9 cellular contexts compared by ENCODE assay signal in genomic region chr9:133346021-133346713, GRCh38. TPM values are rescaled to one million over a fixed set of nuclear protein-coding genes. Genes with fewer than 3 reads are reported as not detected.
A peak's percentile ranks its signal among the peaks of the same experiment; 100 is the strongest.
DNase-seq lines count a peak whose midpoint lies in the region; ATAC-seq and TF ChIP-seq lines count a peak whose summit lies in the region.
"Had no signal": no experiment of that assay in that cellular context is flagged by ENCODE, and none has a peak within 500 bp of the region (broad histone marks: within the 10 kb centered on the region; RNA-seq: fewer than 3 reads in every experiment).

No MANE protein-coding gene starts in this region.

- TF ChIP-seq EP300 in esophagus muscularis mucosa (IDR thresholded peaks at IDR 0.05) (no peak), sigmoid colon (IDR thresholded peaks at IDR 0.05) (no peak)

- no peak for TF ChIP-seq CTCF in GM12865 (IDR thresholded peaks at IDR 0.05; ENCODE audit: insufficient read depth, low read depth, low read length, missing control alignments)
- TF ChIP-seq CTCF in RWPE1 (conservative IDR thresholded peaks at IDR 0.05; ENCODE audit: low read depth): no peak
- no peak for TF ChIP-seq CTCF in esophagus muscularis mucosa (IDR thresholded peaks at IDR 0.05)
- TF ChIP-seq CTCF in sigmoid colon (IDR thresholded peaks at IDR 0.05): no peak

- no peaks in the 10 kb centered on the region for H3K9me3 ChIP-seq in esophagus muscularis mucosa
- H3K9me3 ChIP-seq in sigmoid colon: no peaks in the 10 kb centered on the region

- H3K27ac ChIP-seq in RWPE1 (peak overlapping the region; percentile 93), esophagus muscularis mucosa (replicated peaks in 1 of 4) (peak overlapping the region; percentile 90 to 96 (median 94)), sigmoid colon (peak overlapping the region; percentile 90 to 93 (median 92))

- H3K27me3 ChIP-seq in esophagus muscularis mucosa (no peaks in the 10 kb centered on the region), sigmoid colon (no peaks in the 10 kb centered on the region)

- TF ChIP-seq POLR2A in esophagus muscularis mucosa (IDR thresholded peaks at IDR 0.05; ENCODE audit: low read depth) (no peak), sigmoid colon (IDR thresholded peaks at IDR 0.05) (no peak)

- H3K36me3 ChIP-seq in esophagus muscularis mucosa (peaks cover 47 to 77% (median 73%) of the 10 kb centered on the region in 4 donors), sigmoid colon (peaks cover 46 to 69% (median 57%) of the 10 kb centered on the region in 4 donors)

- in situ Hi-C loops in ACHN (cut with HindIII; ENCODE audit: low pct_ligation_motif_present, low pct_unique_long_range_greater_than_20kb, low sequenced_read_pairs): no loop called here

- DNase-seq in GM12865 (ENCODE audit: low read depth) (no peak), RWPE1 (ENCODE audit: low spot score) (no peak), esophagus muscularis mucosa (ENCODE audit: extremely low spot score) (no peak), sigmoid colon (no peak), ACHN (no peak), SW480 (ENCODE audit: low spot score) (no peak)
- no peak for DNase-seq in stimulated activated CD4-positive, alpha-beta T cell treated with anti-CD3 and anti-CD28 coated beads, Interleukin-4, amount 100 ng/mL, for 24 hours
- DNase-seq: NCI-H2081 had no signal

- POLR2A ChIA-PET in RWPE1 (lab: Yijun Ruan, JAX; ENCODE audit: low non-redundant PET): interaction anchor here (0.6 kb wide), 2 partner anchors 103 to 156 kb away, joined by 3 to 7 read pairs; no protein-coding TSS in a partner anchor

- no peak for ATAC-seq in HG03280 (IDR thresholded peaks at IDR 0.05; ENCODE audit: unreplicated experiment)

- H3K4me1 ChIP-seq in esophagus muscularis mucosa (peaks cover 25 to 55% (median 50%) of the 10 kb centered on the region in 4 donors), sigmoid colon (peaks cover 0 to 31% (median 27%) of the 10 kb centered on the region in 4 donors)

- WGBS in esophagus muscularis mucosa: 47% methylated on average over 14 of the region's 14 CpGs
- 81% methylated on average over 14 of the region's 14 CpGs for WGBS in sigmoid colon, 2 donors

- peak overlapping the region; percentile 92 for H3K4me3 ChIP-seq in GM12865 (ENCODE audit: low read depth, low read length)
- H3K4me3 ChIP-seq in esophagus muscularis mucosa: peak overlapping the region; percentile 93 to 99 (median 96)
- H3K4me3 ChIP-seq in sigmoid colon: peak overlapping the region; percentile 78 to 96 (median 88)

- intact Hi-C loops in esophagus muscularis mucosa (cut with DNase I) (no loop called here), sigmoid colon (cut with DNase I) (loop anchor here (5.0 kb wide), 1 partner anchor 116 kb away; no protein-coding TSS in a partner anchor)

- CTCF ChIA-PET in RWPE1 (lab: Yijun Ruan, JAX): interaction anchor here (0.6 to 1.1 kb wide), 5 partner anchors 11 to 141 kb away, joined by 3 to 6 read pairs (median 4); no protein-coding TSS in a partner anchor

RNA-seq across cellular contexts. Expression of gene MED22, which starts 1.8 kb away (rescaled TPM):
- 10 to 100 TPM; 20.0 to 44.6 (median 35.5) TPM for total RNA-seq in esophagus muscularis mucosa
- total RNA-seq in sigmoid colon: 10 to 100 TPM; 17.2 to 31.3 (median 28.4) TPM
- polyA plus RNA-seq in sigmoid colon: 10 to 100 TPM in 2 of 3 donors, 1 to 10 TPM in 1; 8.4 to 23.7 (median 11.8) TPM

RNA-seq across cellular contexts. Expression of gene RPL7A, which starts 1.9 kb away (rescaled TPM):
- total RNA-seq in esophagus muscularis mucosa (1,000 to 10,000 TPM; 1,466 to 2,142 (median 1,771) TPM), sigmoid colon (1,000 to 10,000 TPM; 2,027 to 2,561 (median 2,271) TPM)
- 1,000 to 10,000 TPM; 2,364 to 4,020 (median 2,962) TPM for polyA plus RNA-seq in sigmoid colon

RNA-seq across cellular contexts. Expression of gene SURF1, which starts 10.1 kb away (rescaled TPM):
- total RNA-seq in esophagus muscularis mucosa (10 to 100 TPM; 50.4 to 86.4 (median 69.2) TPM), sigmoid colon (10 to 100 TPM; 33.8 to 98.7 (median 75.7) TPM)
- 10 to 100 TPM; 54.1 to 79.3 (median 59.0) TPM for polyA plus RNA-seq in sigmoid colon

RNA-seq across cellular contexts. Expression of gene SURF6, which starts 10.2 kb away (rescaled TPM):
- total RNA-seq in esophagus muscularis mucosa (10 to 100 TPM; 15.0 to 36.2 (median 27.5) TPM), sigmoid colon (10 to 100 TPM; 13.9 to 20.1 (median 16.2) TPM)
- polyA plus RNA-seq in sigmoid colon: 10 to 100 TPM; 22.8 to 43.1 (median 24.3) TPM

RNA-seq across cellular contexts. Expression of gene SURF2, which starts 10.2 kb away (rescaled TPM):
- 10 to 100 TPM; 16.1 to 36.4 (median 28.7) TPM for total RNA-seq in esophagus muscularis mucosa
- total RNA-seq in sigmoid colon: 10 to 100 TPM; 10.2 to 32.3 (median 15.2) TPM
- 10 to 100 TPM; 17.4 to 27.1 (median 19.9) TPM for polyA plus RNA-seq in sigmoid colon
